ENCODE assay signal across 9 cellular contexts in the genomic region with DNA sequence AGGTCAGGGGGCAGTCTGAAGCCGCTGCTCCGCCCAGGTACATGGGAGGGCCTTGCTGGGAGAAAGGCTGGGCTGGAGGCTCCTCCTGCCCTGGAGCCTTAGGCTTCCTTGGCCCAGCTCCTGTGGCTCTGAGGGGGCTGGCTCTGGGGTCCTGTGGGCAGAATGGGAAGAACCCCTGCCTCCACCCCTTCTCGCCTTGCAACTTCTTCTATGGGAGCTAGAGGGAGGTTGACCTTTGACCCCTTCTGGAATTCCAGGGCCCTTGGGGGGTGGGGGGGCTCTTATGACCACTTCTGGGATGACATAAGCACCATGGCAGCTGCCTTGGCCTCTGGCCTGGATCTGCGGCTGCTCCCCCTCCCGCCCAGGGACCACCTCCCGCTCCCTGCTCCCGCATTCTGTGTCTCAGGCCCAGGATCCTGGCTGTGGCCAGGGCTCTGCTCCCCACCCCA. TPM values are rescaled to one million over a fixed set of nuclear protein-coding genes. Genes with fewer than 3 reads are reported as not detected.
DNase-seq lines count a peak whose midpoint lies in the region; ATAC-seq and TF ChIP-seq lines count a peak whose summit lies in the region.
"Had no signal": no experiment of that assay in that cellular context is flagged by ENCODE, and none has a peak within 500 bp of the region (broad histone marks: within the 10 kb centered on the region; RNA-seq: fewer than 3 reads in every experiment).

No MANE protein-coding gene starts in this region.

- H3K4me1 Mint-ChIP-seq in activated CD4-positive, alpha-beta T cell treated with anti-CD3 and anti-CD28 coated beads for 36 hours = peaks cover 23% of the 10 kb centered on the region

- TF ChIP-seq CTCF in parathyroid adenoma (IDR thresholded peaks at IDR 0.05) = no peak

- H3K9ac ChIP-seq in parathyroid adenoma = no peak overlapping the region

- ATAC-seq in SK-N-SH treated with all-trans-retinoic acid at 6 μM for 48 hours (peak; percentile 26), Right ventricle myocardium superior (ENCODE audit: poor library complexity) (no peak), HG02763 (IDR thresholded peaks at IDR 0.05; ENCODE audit: unreplicated experiment) (no peak)
- no peak for ATAC-seq in activated CD4-positive, alpha-beta T cell treated with anti-CD3 and anti-CD28 coated beads for 36 hours

- peak overlapping the region; percentile 57 for H3K27ac ChIP-seq in parathyroid adenoma

- H3K9me3 Mint-ChIP-seq in activated CD4-positive, alpha-beta T cell treated with anti-CD3 and anti-CD28 coated beads for 36 hours (ENCODE audit: low read depth) = no peaks in the 10 kb centered on the region

- peaks cover 21% of the 10 kb centered on the region for H3K36me3 Mint-ChIP-seq in activated CD4-positive, alpha-beta T cell treated with anti-CD3 and anti-CD28 coated beads for 36 hours (ENCODE audit: low read depth)
- H3K36me3 Mint-ChIP-seq: activated naive CD8-positive, alpha-beta T cell had no signal

- no peak overlapping the region for H3K4me3 Mint-ChIP-seq in activated CD4-positive, alpha-beta T cell treated with anti-CD3 and anti-CD28 coated beads for 36 hours
- H3K4me3 Mint-ChIP-seq: activated naive CD8-positive, alpha-beta T cell had no signal

- H3K4me3 ChIP-seq in parathyroid adenoma (ENCODE audit: low read depth, low read length) = no peak overlapping the region

- intact Hi-C loops in Right ventricle myocardium superior (cut with DNase I) = loop anchor here (2.0 kb wide), 1 partner anchor 27 kb away; no protein-coding TSS in a partner anchor
- intact Hi-C loops in activated CD4-positive, alpha-beta T cell treated with anti-CD3 and anti-CD28 coated beads for 36 hours (cut with DNase I, micrococcal nuclease) = no loop called here

- H3K27ac Mint-ChIP-seq in activated CD4-positive, alpha-beta T cell treated with anti-CD3 and anti-CD28 coated beads for 36 hours = no peak overlapping the region
- H3K27ac Mint-ChIP-seq: activated naive CD8-positive, alpha-beta T cell had no signal

- H3K79me2 ChIP-seq in parathyroid adenoma = peaks cover 8% of the 10 kb centered on the region

- no peak overlapping the region for H3K4me2 ChIP-seq in parathyroid adenoma (ENCODE audit: low read length)

- no peak overlapping the region for H2AFZ ChIP-seq in parathyroid adenoma

- H3K9me3 ChIP-seq in parathyroid adenoma (ENCODE audit: control insufficient read depth, low read length) = no peaks in the 10 kb centered on the region

- H3K27me3 ChIP-seq in parathyroid adenoma (ENCODE audit: control insufficient read depth, insufficient read depth, low read length) = no peaks in the 10 kb centered on the region

- POLR2A ChIA-PET in activated CD4-positive, alpha-beta T cell treated with anti-CD3 and anti-CD28 coated beads for 36 hours (lab: Charles Lee) = interaction anchor here (0.6 kb wide), 1 partner anchor 462 kb away, joined by 3 read pairs; no protein-coding TSS in a partner anchor

- H3K27me3 Mint-ChIP-seq in activated CD4-positive, alpha-beta T cell treated with anti-CD3 and anti-CD28 coated beads for 36 hours = no peaks in the 10 kb centered on the region
- H3K27me3 Mint-ChIP-seq: activated naive CD8-positive, alpha-beta T cell had no signal

- no peaks in the 10 kb centered on the region for H3K36me3 ChIP-seq in parathyroid adenoma (ENCODE audit: control insufficient read depth, insufficient read depth, low read length)

- CTCF ChIA-PET in activated CD4-positive, alpha-beta T cell treated with anti-CD3 and anti-CD28 coated beads for 36 hours (lab: Charles Lee) = interaction anchor here (0.8 to 1.2 kb wide), 3 partner anchors 14 to 32 kb away, joined by 3 to 8 read pairs (median 3); partner anchors contain the start of gene IER5L

- DNase-seq in AG20443 (ENCODE audit: low spot score) (peak; percentile 86), Right ventricle myocardium superior (peak; percentile 69), NCI-H1436 treated with DMSO at 0.1 percent for 48 hours (lab: John Stamatoyannopoulos, UW) (no peak), NCI-H774 (lab: John Stamatoyannopoulos, UW) (no peak)
- DNase-seq in activated CD4-positive, alpha-beta T cell treated with anti-CD3 and anti-CD28 coated beads for 36 hours = no peak

- H3K4me1 ChIP-seq in parathyroid adenoma = peaks cover 20% of the 10 kb centered on the region

TF ChIP-seq in SK-N-SH treated with all-trans-retinoic acid at 6 μM for 48 hours, 23 proteins besides CTCF, POLR2A, EP300 and RAD21:
- TF ChIP-seq, protein P1, sequence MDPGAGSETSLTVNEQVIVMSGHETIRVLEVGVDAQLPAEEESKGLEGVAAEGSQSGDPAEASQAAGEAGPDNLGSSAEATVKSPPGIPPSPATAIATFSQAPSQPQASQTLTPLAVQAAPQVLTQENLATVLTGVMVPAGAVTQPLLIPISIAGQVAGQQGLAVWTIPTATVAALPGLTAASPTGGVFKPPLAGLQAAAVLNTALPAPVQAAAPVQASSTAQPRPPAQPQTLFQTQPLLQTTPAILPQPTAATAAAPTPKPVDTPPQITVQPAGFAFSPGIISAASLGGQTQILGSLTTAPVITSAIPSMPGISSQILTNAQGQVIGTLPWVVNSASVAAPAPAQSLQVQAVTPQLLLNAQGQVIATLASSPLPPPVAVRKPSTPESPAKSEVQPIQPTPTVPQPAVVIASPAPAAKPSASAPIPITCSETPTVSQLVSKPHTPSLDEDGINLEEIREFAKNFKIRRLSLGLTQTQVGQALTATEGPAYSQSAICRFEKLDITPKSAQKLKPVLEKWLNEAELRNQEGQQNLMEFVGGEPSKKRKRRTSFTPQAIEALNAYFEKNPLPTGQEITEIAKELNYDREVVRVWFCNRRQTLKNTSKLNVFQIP (CRISPR knock-in tag; IDR thresholded peaks at IDR 0.05; ENCODE audit: borderline replicate concordance, low read depth) = no peak
- no peak for TF ChIP-seq CSRNP3 (CRISPR knock-in tag; IDR thresholded peaks at IDR 0.05)
- no peak for TF ChIP-seq TOX (CRISPR knock-in tag; IDR thresholded peaks at IDR 0.05; ENCODE audit: borderline replicate concordance)
- 0 out of 2 replicates have a peak, but pooled peaks have one; percentile 23 for TF ChIP-seq ZFP3 (CRISPR knock-in tag; IDR thresholded peaks at IDR 0.05)
- TF ChIP-seq TCF4 (CRISPR knock-in tag; IDR thresholded peaks at IDR 0.05; ENCODE audit: borderline replicate concordance) = no peak
- TF ChIP-seq, protein P2, sequence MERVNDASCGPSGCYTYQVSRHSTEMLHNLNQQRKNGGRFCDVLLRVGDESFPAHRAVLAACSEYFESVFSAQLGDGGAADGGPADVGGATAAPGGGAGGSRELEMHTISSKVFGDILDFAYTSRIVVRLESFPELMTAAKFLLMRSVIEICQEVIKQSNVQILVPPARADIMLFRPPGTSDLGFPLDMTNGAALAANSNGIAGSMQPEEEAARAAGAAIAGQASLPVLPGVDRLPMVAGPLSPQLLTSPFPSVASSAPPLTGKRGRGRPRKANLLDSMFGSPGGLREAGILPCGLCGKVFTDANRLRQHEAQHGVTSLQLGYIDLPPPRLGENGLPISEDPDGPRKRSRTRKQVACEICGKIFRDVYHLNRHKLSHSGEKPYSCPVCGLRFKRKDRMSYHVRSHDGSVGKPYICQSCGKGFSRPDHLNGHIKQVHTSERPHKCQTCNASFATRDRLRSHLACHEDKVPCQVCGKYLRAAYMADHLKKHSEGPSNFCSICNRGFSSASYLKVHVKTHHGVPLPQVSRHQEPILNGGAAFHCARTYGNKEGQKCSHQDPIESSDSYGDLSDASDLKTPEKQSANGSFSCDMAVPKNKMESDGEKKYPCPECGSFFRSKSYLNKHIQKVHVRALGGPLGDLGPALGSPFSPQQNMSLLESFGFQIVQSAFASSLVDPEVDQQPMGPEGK (CRISPR knock-in tag; IDR thresholded peaks at IDR 0.05; ENCODE audit: borderline replicate concordance) = peak; percentile 84; the same call in 1 of the 2 replicates
- TF ChIP-seq ZNF565 (CRISPR knock-in tag; conservative IDR thresholded peaks at IDR 0.05; ENCODE audit: low read depth) = no peak
- TF ChIP-seq ZFP30 (CRISPR knock-in tag; IDR thresholded peaks at IDR 0.05) = no peak
- no peak for TF ChIP-seq CREB5 (CRISPR knock-in tag; IDR thresholded peaks at IDR 0.05; ENCODE audit: low read depth)
- peak; percentile 13; the same call in 1 of the 2 replicates for TF ChIP-seq CSDC2 (CRISPR knock-in tag; IDR thresholded peaks at IDR 0.05)
- TF ChIP-seq PPARA (CRISPR knock-in tag; IDR thresholded peaks at IDR 0.05; ENCODE audit: borderline replicate concordance) = no peak

RNA-seq across cellular contexts. Expression of gene IER5L, which starts 32.2 kb away (rescaled TPM):
- 3.5 TPM for total RNA-seq in Right ventricle myocardium superior
- 1 to 10 TPM; 2.6 to 2.8 TPM for total RNA-seq in activated CD4-positive, alpha-beta T cell treated with anti-CD3 and anti-CD28 coated beads for 36 hours

RNA-seq across cellular contexts. Expression of gene PTPA, which starts 34.7 kb away (rescaled TPM):
- total RNA-seq in Right ventricle myocardium superior = 179 TPM
- 10 to 100 TPM; 71.9 to 88.0 TPM for total RNA-seq in activated CD4-positive, alpha-beta T cell treated with anti-CD3 and anti-CD28 coated beads for 36 hours

RNA-seq across cellular contexts. Expression of gene CRAT, which starts 35.3 kb away (rescaled TPM):
- 85.4 TPM for total RNA-seq in Right ventricle myocardium superior
- 10 to 100 TPM; 13.2 to 18.9 TPM for total RNA-seq in activated CD4-positive, alpha-beta T cell treated with anti-CD3 and anti-CD28 coated beads for 36 hours

Comparison
In these comparisons a context has a peak if more than half of its experiments do, and no peak if none do; other contexts are left out.
1. DNase-seq: peak in AG20443 (single experiment) and Right ventricle myocardium superior (single experiment); none in NCI-H1436 treated with DMSO at 0.1 percent for 48 hours (single experiment), NCI-H774 (single experiment) and activated CD4-positive, alpha-beta T cell treated with anti-CD3 and anti-CD28 coated beads for 36 hours (single experiment).